ENCODE assay signal across 1 cellular context in the genomic region with DNA sequence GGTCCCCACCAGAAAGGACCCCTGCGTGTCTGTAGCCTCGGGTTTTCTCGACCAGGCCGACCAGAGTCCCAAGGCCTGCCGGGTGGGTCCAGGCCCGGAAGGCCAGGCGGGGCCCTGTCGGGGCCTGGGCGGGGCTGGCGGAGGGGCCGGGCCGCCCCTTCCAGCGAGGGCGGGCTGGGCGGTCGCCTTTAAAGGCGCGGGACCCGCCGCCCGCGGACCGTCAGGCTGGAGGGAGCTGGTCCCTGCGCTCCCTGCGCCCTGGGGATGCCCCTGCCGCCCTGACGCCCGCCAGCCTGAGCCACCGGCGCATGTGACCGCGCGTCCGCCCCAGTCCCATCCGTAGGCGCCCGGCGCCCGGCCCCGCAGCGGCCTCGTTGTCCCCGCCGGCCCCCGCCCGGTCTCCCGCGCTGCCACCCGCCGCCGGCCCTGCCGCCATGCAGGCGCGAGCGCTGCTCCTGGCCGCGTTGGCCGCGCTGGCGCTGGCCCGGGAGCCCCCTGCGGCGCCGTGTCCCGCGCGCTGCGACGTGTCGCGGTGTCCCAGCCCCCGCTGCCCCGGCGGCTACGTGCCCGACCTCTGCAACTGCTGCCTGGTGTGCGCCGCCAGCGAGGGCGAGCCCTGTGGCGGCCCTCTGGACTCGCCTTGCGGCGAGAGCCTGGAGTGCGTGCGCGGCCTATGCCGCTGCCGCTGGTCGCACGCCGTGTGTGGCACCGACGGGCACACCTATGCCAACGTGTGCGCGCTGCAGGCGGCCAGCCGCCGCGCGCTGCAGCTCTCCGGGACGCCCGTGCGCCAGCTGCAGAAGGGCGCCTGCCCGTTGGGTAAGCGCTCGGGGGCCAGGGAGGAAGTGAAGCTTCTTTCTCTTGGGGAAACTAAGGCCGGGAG.
TF ChIP-seq lines count a peak whose summit lies in the region.

Gene HTRA3, plus strand, starts transcription at position 220 of the 883 bp plus-strand sequence. Its CDS starts 215 bp downstream, at position 435.

TF ChIP-seq in H1, 55 proteins besides CTCF, POLR2A, EP300 and RAD21:
- TF ChIP-seq TAF1 (IDR thresholded peaks at IDR 0.05; ENCODE audit: low read depth, low read length) (0 out of 2 replicates have a peak, but pooled peaks have one; percentile 29), EZH2 (IDR thresholded peaks at IDR 0.05; ENCODE audit: low read depth, low read length, severe bottlenecking) (peak; percentile 56), SUZ12 (IDR thresholded peaks at IDR 0.05; ENCODE audit: low read length) (peak; percentile 64), SIN3A (conservative IDR thresholded peaks at IDR 0.05 in 1 of 2, IDR thresholded peaks at IDR 0.05 in 1 of 2; ENCODE audit: low read depth in 1 of 2, low read length in 2 of 2) (peak in 1 of 2 experiments; percentile 33; a peak in 1 of 4 replicates), KDM4A (IDR thresholded peaks at IDR 0.05; ENCODE audit: low read depth, low read length, severe bottlenecking) (peak; percentile 89), PHF8 (conservative IDR thresholded peaks at IDR 0.05; ENCODE audit: low read depth, low read length) (0 out of 2 replicates have a peak, but pooled peaks have one; percentile 22), HDAC6 (IDR thresholded peaks at IDR 0.05; ENCODE audit: low read depth, low read length) (no peak), SAP30 (IDR thresholded peaks at IDR 0.05; ENCODE audit: insufficient read depth, insufficient replicate concordance, low read length) (no peak), POLR2AphosphoS5 (IDR thresholded peaks at IDR 0.05; ENCODE audit: low read depth, low read length) (peak; percentile 55; the same call in 1 of the 2 replicates)
- TF ChIP-seq, protein P1, sequence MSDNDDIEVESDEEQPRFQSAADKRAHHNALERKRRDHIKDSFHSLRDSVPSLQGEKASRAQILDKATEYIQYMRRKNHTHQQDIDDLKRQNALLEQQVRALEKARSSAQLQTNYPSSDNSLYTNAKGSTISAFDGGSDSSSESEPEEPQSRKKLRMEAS (IDR thresholded peaks at IDR 0.05), result peak; percentile 50
TF ChIP-seq in H1: peak in this region for 8.
